25 cellular contexts compared by ENCODE assay signal in the genomic region with DNA sequence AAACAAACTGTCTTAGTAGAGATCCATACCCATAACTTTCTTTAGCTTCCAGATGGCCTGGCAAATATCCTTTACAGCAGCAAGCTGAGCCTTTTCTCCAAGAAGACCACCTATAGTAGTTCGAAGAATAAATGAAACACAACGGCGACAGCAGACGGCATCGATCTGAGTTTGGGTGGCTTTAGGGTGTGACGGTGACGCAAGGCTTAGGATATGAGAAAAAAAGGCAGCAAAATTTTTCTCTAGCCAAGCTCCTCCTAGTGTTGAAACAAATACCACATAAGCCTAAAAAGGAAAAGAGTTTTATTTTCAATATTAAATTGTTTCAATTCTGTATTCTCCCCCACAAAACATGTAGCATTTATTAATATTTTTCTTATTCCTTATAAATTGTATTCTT. TPM values are rescaled to one million over a fixed set of nuclear protein-coding genes. Genes with fewer than 3 reads are reported as not detected.
DNase-seq lines count a peak whose midpoint lies in the region; ATAC-seq and TF ChIP-seq lines count a peak whose summit lies in the region.
"Had no signal": no experiment of that assay in that cellular context is flagged by ENCODE, and none has a peak within 500 bp of the region (broad histone marks: within the 10 kb centered on the region; RNA-seq: fewer than 3 reads in every experiment).

No MANE protein-coding gene starts in this region.

- DNase-seq in GM23248 (peak; percentile 4), HEK293T (ENCODE audit: extremely low spot score) (peak; percentile 30), cerebellum (ENCODE audit: low spot score) (peak; percentile 14), osteoblast (ENCODE audit: insufficient read length, low spot score, missing footprints) (peak; percentile 83), Calu3 (no peak)
- DNase-seq: CD4-positive, CD25-positive, alpha-beta regulatory T cell; COR-L47; DMS 273 treated with DMSO at 0.1 percent for 48 hours; DND-41; Karpas-422; NCI-H1417; NCI-H1694 treated with DMSO at 0.1 percent for 48 hours; NCI-H2081 treated with DMSO at 0.1 percent for 48 hours; NCI-H2171 treated with DMSO at 0.1 percent for 48 hours; NCI-H446; NCI-H526 treated with DMSO at 0.1 percent for 48 hours; PC-3; SHP77 treated with DMSO at 0.1 percent for 48 hours; SW 1271 had no signal

- CTCF ChIA-PET in HEK293T (lab: Yijun Ruan, JAX) = interaction anchor here (0.6 kb wide), 1 partner anchor 19 kb away, joined by 3 read pairs; no protein-coding TSS in a partner anchor
- CTCF ChIA-PET in Calu3 (lab: Charles Lee) = interaction anchor here (0.6 to 0.7 kb wide), 3 partner anchors 113 to 731 kb away, joined by 3 read pairs; no protein-coding TSS in a partner anchor

- H3K27me3 ChIP-seq in GM23248 (replicated peaks; ENCODE audit: insufficient read depth) (no peaks in the 10 kb centered on the region), osteoblast (ENCODE audit: insufficient read depth, low read length) (no peaks in the 10 kb centered on the region)

- no peaks in the 10 kb centered on the region for H3K4me1 Mint-ChIP-seq in Calu3 (ENCODE audit: low read depth, unreplicated experiment)

- H2AFZ ChIP-seq in GM23248 = no peak overlapping the region
- H2AFZ ChIP-seq in osteoblast (ENCODE audit: low read length) = no peak overlapping the region

- H3K79me2 ChIP-seq in GM23248 (ENCODE audit: insufficient read depth) (no peaks in the 10 kb centered on the region), osteoblast (ENCODE audit: insufficient read depth, low read length) (no peaks in the 10 kb centered on the region)

- no peak overlapping the region for H3K27ac ChIP-seq in GM23248
- no peak overlapping the region for H3K27ac ChIP-seq in osteoblast (ENCODE audit: low read depth, low read length)
- H3K27ac ChIP-seq: A549, RWPE1, SK-N-MC had no signal

- 99 to 100% methylated on average over 7 of the region's 7 CpGs for WGBS in GM23248 (ENCODE audit: low coverage in 1 of 2, low lambda C conversion rate in 2 of 2, missing lambda C conversion rate in 2 of 2), 2 experiments

- no peak for ATAC-seq in HG02571 (IDR thresholded peaks at IDR 0.05; ENCODE audit: unreplicated experiment)
- ATAC-seq in GM19351 (IDR thresholded peaks at IDR 0.05; ENCODE audit: unreplicated experiment) = no peak
- ATAC-seq in HG03175 (IDR thresholded peaks at IDR 0.05; ENCODE audit: unreplicated experiment) = no peak
- ATAC-seq: A549, PC-3 had no signal

- H3F3A ChIP-seq in GM23248 (ENCODE audit: insufficient read depth) = peaks cover 18% of the 10 kb centered on the region

- no TSS peak for BruUV-seq in Calu3 (replicated peaks; lab: Mats Ljungman, UMichigan)

- H3K27ac Mint-ChIP-seq in Calu3 (ENCODE audit: unreplicated experiment) = no peak overlapping the region
- H3K27ac Mint-ChIP-seq: CD4-positive, CD25-positive, alpha-beta regulatory T cell had no signal

- no peaks in the 10 kb centered on the region for H3K9me2 ChIP-seq in GM23248 (ENCODE audit: insufficient read depth)

- H3K4me3 ChIP-seq in GM23248 (no peak overlapping the region), osteoblast (ENCODE audit: insufficient read depth, low read length) (no peak overlapping the region)
- H3K4me3 ChIP-seq: A549, SK-N-MC had no signal

- intact Hi-C loops in Calu3 (cut with micrococcal nuclease; ENCODE audit: unreplicated experiment) = no loop called here

- no peak overlapping the region for H3K9ac ChIP-seq in GM23248

- H3K9me3 ChIP-seq in GM23248 (ENCODE audit: low read depth) (no peaks in the 10 kb centered on the region), osteoblast (ENCODE audit: low read depth, low read length) (no peaks in the 10 kb centered on the region)
- H3K9me3 ChIP-seq: A549 had no signal

- no peak overlapping the region for H3K4me3 Mint-ChIP-seq in Calu3 (ENCODE audit: low read depth, unreplicated experiment)
- H3K4me3 Mint-ChIP-seq: CD4-positive, CD25-positive, alpha-beta regulatory T cell had no signal

- H4K20me1 ChIP-seq in GM23248 (ENCODE audit: insufficient read depth) (no peaks in the 10 kb centered on the region), osteoblast (ENCODE audit: insufficient read depth, low read length) (no peaks in the 10 kb centered on the region)

- in situ Hi-C loops in GM23248 (cut with MboI) = no loop called here

- H3K36me3 ChIP-seq in GM23248 (ENCODE audit: low read depth) (peaks cover 50% of the 10 kb centered on the region; the same call in 1 of the 2 replicates), osteoblast (ENCODE audit: insufficient read depth, low read length) (peaks cover 35% of the 10 kb centered on the region)

- H3K4me1 ChIP-seq in GM23248 (ENCODE audit: insufficient read depth) (peaks cover 16% of the 10 kb centered on the region), osteoblast (ENCODE audit: insufficient read depth, low read length) (no peaks in the 10 kb centered on the region)
- H3K4me1 ChIP-seq: A549 had no signal

- H3K27me3 Mint-ChIP-seq in Calu3 (ENCODE audit: unreplicated experiment) = no peaks in the 10 kb centered on the region
- H3K27me3 Mint-ChIP-seq: CD4-positive, CD25-positive, alpha-beta regulatory T cell had no signal

- no peaks in the 10 kb centered on the region for H3K9me3 Mint-ChIP-seq in Calu3 (ENCODE audit: low read depth, unreplicated experiment)
- H3K9me3 Mint-ChIP-seq: CD4-positive, CD25-positive, alpha-beta regulatory T cell had no signal

- no peak for TF ChIP-seq CTCF in osteoblast (IDR thresholded peaks at IDR 0.05; ENCODE audit: extremely low read depth, low read depth, low read length)
- TF ChIP-seq CTCF in Calu3 (IDR thresholded peaks at IDR 0.05; ENCODE audit: unreplicated experiment) = no peak

- POLR2A ChIA-PET in HEK293T (lab: Yijun Ruan, JAX) = no interaction called here

- no peak overlapping the region for H3K4me2 ChIP-seq in GM23248 (ENCODE audit: unreplicated experiment)
- H3K4me2 ChIP-seq in osteoblast (ENCODE audit: insufficient read depth, low read length) = no peak overlapping the region
- H3K4me2 ChIP-seq: A549 had no signal

- H3K36me3 Mint-ChIP-seq in Calu3 (ENCODE audit: insufficient read depth, unreplicated experiment) = peaks cover 9% of the 10 kb centered on the region

TF ChIP-seq in HEK293T, 16 proteins besides CTCF, POLR2A, EP300 and RAD21:
- no peak for TF ChIP-seq CTBP1 (IDR thresholded peaks at IDR 0.05; ENCODE audit: borderline replicate concordance)
- TF ChIP-seq FOXM1 (IDR thresholded peaks at IDR 0.05; ENCODE audit: borderline replicate concordance) = no peak
- TF ChIP-seq TARDBP (IDR thresholded peaks at IDR 0.05) = no peak
- TF ChIP-seq SUZ12 (IDR thresholded peaks at IDR 0.05) = no peak
- TF ChIP-seq, protein P1, sequence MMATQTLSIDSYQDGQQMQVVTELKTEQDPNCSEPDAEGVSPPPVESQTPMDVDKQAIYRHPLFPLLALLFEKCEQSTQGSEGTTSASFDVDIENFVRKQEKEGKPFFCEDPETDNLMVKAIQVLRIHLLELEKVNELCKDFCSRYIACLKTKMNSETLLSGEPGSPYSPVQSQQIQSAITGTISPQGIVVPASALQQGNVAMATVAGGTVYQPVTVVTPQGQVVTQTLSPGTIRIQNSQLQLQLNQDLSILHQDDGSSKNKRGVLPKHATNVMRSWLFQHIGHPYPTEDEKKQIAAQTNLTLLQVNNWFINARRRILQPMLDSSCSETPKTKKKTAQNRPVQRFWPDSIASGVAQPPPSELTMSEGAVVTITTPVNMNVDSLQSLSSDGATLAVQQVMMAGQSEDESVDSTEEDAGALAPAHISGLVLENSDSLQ (IDR thresholded peaks at IDR 0.05) = no peak
- no peak for TF ChIP-seq LEF1 (IDR thresholded peaks at IDR 0.05; ENCODE audit: borderline replicate concordance)
- TF ChIP-seq HDGF (IDR thresholded peaks at IDR 0.05; ENCODE audit: borderline replicate concordance) = no peak
- no peak for TF ChIP-seq ARNT (IDR thresholded peaks at IDR 0.05)
- no peak for TF ChIP-seq ELF4 (IDR thresholded peaks at IDR 0.05)
- TF ChIP-seq BHLHE40 (IDR thresholded peaks at IDR 0.05; ENCODE audit: borderline replicate concordance) = no peak
- no peak for TF ChIP-seq FOXK2 (IDR thresholded peaks at IDR 0.05)
TF ChIP-seq in HEK293T: peak in this region for 0.

RNA-seq across cellular contexts. Expression of a gene that starts 33.3 kb away (rescaled TPM):
- 70.3 and 89.2 TPM in 2 replicates for total RNA-seq in GM23248 (2014; rRNA removed; shearing (Covaris generic))
- 44.4 and 49.1 TPM in 2 replicates for polyA plus RNA-seq in GM23248 (2016; fragmentation: Nextera tagmentation; extraction: Ambion mirVana)
- 42.7 TPM for total RNA-seq in cerebellum
- total RNA-seq in osteoblast = 38.3 and 46.0 TPM in 2 replicates
- total RNA-seq in Calu3 (2022) = 28.9 and 31.3 TPM in 2 replicates
